27 cellular contexts compared by ENCODE assay signal in genomic region chr18:46237891-46238290, GRCh38.
"Had no signal": no experiment of that assay in that cellular context is flagged by ENCODE, and none has a peak within 500 bp of the region (broad histone marks: within the 10 kb centered on the region; RNA-seq: fewer than 3 reads in every experiment).

No MANE protein-coding gene starts in this region.

- DNase-seq: heart right ventricle; kidney; left ventricle myocardium inferior; midbrain; mucosa of descending colon; naive thymus-derived CD4-positive, alpha-beta T cell; pancreas; retina; right cardiac atrium; stimulated activated CD4-positive, alpha-beta T cell treated with anti-CD3 and anti-CD28 coated beads, Interleukin-12 subunit alpha, Interleukin-12 subunit beta, amount 100 ng/mL, for 4 hours; stimulated activated CD4-positive, alpha-beta T cell treated with anti-CD3 and anti-CD28 coated beads, Interleukin-15, amount 100 ng/mL, for 24 hours; stimulated activated CD4-positive, alpha-beta T cell treated with anti-CD3 and anti-CD28 coated beads, Interleukin-2, amount 100 ng/mL, for 24 hours; stimulated activated CD4-positive, alpha-beta T cell treated with anti-CD3 and anti-CD28 coated beads, Interleukin-4, amount 100 ng/mL, for 1 hour; stimulated activated naive CD4-positive, alpha-beta T cell; tibial artery; trophoblast cell; upper lobe of right lung had no signal

- H3K4me3 Mint-ChIP-seq: memory B cell; naive thymus-derived CD4-positive, alpha-beta T cell; natural killer cell treated with Interleukin-12 subunit alpha and Interleukin-12 subunit beta and Interleukin-15 and Interleukin-18, amount 100 ng/mL, for 72 hours; stimulated activated naive CD8-positive, alpha-beta T cell treated with anti-CD3 and anti-CD28 coated beads, Interleukin-15, Interleukin-2, amounts not matched to agents 100 ng/mL and 50 ng/mL, for 24 hours had no signal

- H3K4me2 ChIP-seq: hepatocyte had no signal

- H3K9me3 ChIP-seq: heart right ventricle, left ventricle myocardium inferior, mucosa of descending colon, pancreas, prostate gland, suprapubic skin, thoracic aorta, tibial artery, upper lobe of right lung had no signal

- H3K27me3 Mint-ChIP-seq: memory B cell; naive thymus-derived CD4-positive, alpha-beta T cell; natural killer cell treated with Interleukin-12 subunit alpha and Interleukin-12 subunit beta and Interleukin-15 and Interleukin-18, amount 100 ng/mL, for 72 hours; stimulated activated naive CD8-positive, alpha-beta T cell treated with anti-CD3 and anti-CD28 coated beads, Interleukin-15, Interleukin-2, amounts not matched to agents 100 ng/mL and 50 ng/mL, for 24 hours had no signal

- H3K36me3 Mint-ChIP-seq: natural killer cell treated with Interleukin-12 subunit alpha and Interleukin-12 subunit beta and Interleukin-15 and Interleukin-18, amount 100 ng/mL, for 72 hours had no signal

- H3K27ac ChIP-seq: heart right ventricle, hepatocyte, left ventricle myocardium inferior, pancreas, prostate gland, suprapubic skin, thoracic aorta, tibial artery, upper lobe of right lung had no signal

- H2AFZ ChIP-seq: hepatocyte had no signal

- H3K27ac Mint-ChIP-seq: memory B cell; natural killer cell treated with Interleukin-12 subunit alpha and Interleukin-12 subunit beta and Interleukin-15 and Interleukin-18, amount 100 ng/mL, for 72 hours; stimulated activated naive CD8-positive, alpha-beta T cell treated with anti-CD3 and anti-CD28 coated beads, Interleukin-15, Interleukin-2, amounts not matched to agents 100 ng/mL and 50 ng/mL, for 24 hours had no signal

- ATAC-seq: heart right ventricle; mucosa of descending colon; naive thymus-derived CD4-positive, alpha-beta T cell; natural killer cell treated with Interleukin-12 subunit alpha and Interleukin-12 subunit beta and Interleukin-15 and Interleukin-18, amount 100 ng/mL, for 72 hours; pancreas; right cardiac atrium; sciatic nerve; upper lobe of right lung had no signal

- H3K27me3 ChIP-seq: heart right ventricle, hepatocyte, pancreas, suprapubic skin, tibial artery, upper lobe of right lung had no signal

- H3K9me3 Mint-ChIP-seq: memory B cell; naive thymus-derived CD4-positive, alpha-beta T cell; natural killer cell treated with Interleukin-12 subunit alpha and Interleukin-12 subunit beta and Interleukin-15 and Interleukin-18, amount 100 ng/mL, for 72 hours; stimulated activated naive CD8-positive, alpha-beta T cell treated with anti-CD3 and anti-CD28 coated beads, Interleukin-15, Interleukin-2, amounts not matched to agents 100 ng/mL and 50 ng/mL, for 24 hours had no signal

- H3K4me3 ChIP-seq: heart right ventricle, hepatocyte, left ventricle myocardium inferior, lung, mucosa of descending colon, pancreas, prostate gland, skin epidermis, suprapubic skin, thoracic aorta, tibial artery, upper lobe of right lung had no signal

- H3K4me1 ChIP-seq: pancreas, prostate gland, upper lobe of right lung had no signal

- H3K36me3 ChIP-seq: left ventricle myocardium inferior, pancreas, prostate gland, suprapubic skin, tibial artery, upper lobe of right lung had no signal
